Comparison of ENCODE assay signal across 7 cellular contexts in genomic region chr4:110198472-110199419, GRCh38. TPM values are rescaled to one million over a fixed set of nuclear protein-coding genes. Genes with fewer than 3 reads are reported as not detected.
DNase-seq lines count a peak whose midpoint lies in the region; FAIRE-seq and TF ChIP-seq lines count a peak whose summit lies in the region.

Gene ELOVL6, minus strand, starts transcription at chr4:110198615. Its CDS starts 280 bp downstream, at chr4:110198335.

- peak within 1 kb of the TSS; percentile 98 for H3K27ac Mint-ChIP-seq in nephron progenitor cell

- TF ChIP-seq CTCF in nephron progenitor cell (IDR thresholded peaks at IDR 0.05) (no peak), thyroid gland (IDR thresholded peaks at IDR 0.05) (no peak)

- no peaks in the 10 kb centered on the region for H3K9me3 ChIP-seq in thyroid gland

- intact Hi-C loops in thyroid gland (cut with DNase I) = no loop called here

- FAIRE-seq in GM12892 (lab: Jason Lieb, UNC) = peak; percentile 68

- H3K36me3 Mint-ChIP-seq in nephron progenitor cell (ENCODE audit: low read depth) = no peaks in the 10 kb centered on the region

- H3K27me3 ChIP-seq in thyroid gland = no peaks in the 10 kb centered on the region

- no peaks in the 10 kb centered on the region for H3K36me3 ChIP-seq in thyroid gland

- DNase-seq in GM12892 (ENCODE audit: insufficient read length) = peak; percentile 25
- DNase-seq in HT1080 (ENCODE audit: low read depth) = peak; percentile 82
- DNase-seq in OCI-M2 (lab: John Stamatoyannopoulos, UW; ENCODE audit: unreplicated experiment) = peak; percentile 29
- DNase-seq in activated naive CD4-positive, alpha-beta T cell treated with Interleukin-2 at 50 U/mL for 16 hours = peak; percentile 30
- peak; percentile 70 for DNase-seq in foreskin melanocyte
- DNase-seq in nephron progenitor cell = peak; percentile 78
- peak; percentile 38 to 49 for DNase-seq in thyroid gland

- peaks cover 61% of the 10 kb centered on the region for H3K4me1 Mint-ChIP-seq in nephron progenitor cell

- H3K27ac ChIP-seq in thyroid gland = peak within 1 kb of the TSS in 1 of 3 donors; percentile 74

- peak within 1 kb of the TSS; percentile 18 to 92 (median 76) for H3K4me3 ChIP-seq in thyroid gland (replicated peaks in 1 of 3)

- peaks cover 4 to 10% of the 10 kb centered on the region in 2 donors for H3K4me1 ChIP-seq in thyroid gland

- peak; percentile 47 for TF ChIP-seq POLR2A in GM12892 (IDR thresholded peaks at IDR 0.05; ENCODE audit: low read depth, low read length)
- no peak for TF ChIP-seq POLR2A in thyroid gland (IDR thresholded peaks at IDR 0.05)

- H3K4me3 Mint-ChIP-seq in nephron progenitor cell = peak within 1 kb of the TSS; percentile 99

- 3 to 4% methylated on average over 41 to 43 of the region's 45 CpGs for WGBS in thyroid gland, 2 donors

- no peaks in the 10 kb centered on the region for H3K9me3 Mint-ChIP-seq in nephron progenitor cell

- H3K27me3 Mint-ChIP-seq in nephron progenitor cell (ENCODE audit: low read depth, poor library complexity) = peaks cover 2% of the 10 kb centered on the region

RNA-seq across cellular contexts. Expression of gene ELOVL6, which starts in this region (rescaled TPM):
- polyA plus RNA-seq in GM12892 (2012; ENCODE audit: missing spikeins) = 6.1 TPM
- 7.2 and 25.6 TPM in 2 replicates for total RNA-seq in HT1080 (2014; rRNA removed; shearing (Covaris generic))
- 18.0 and 22.4 TPM in 2 replicates for polyA plus RNA-seq in HT1080 (2015; cell fraction: cytosol; rRNA removed)
- 19.9 and 21.6 TPM in 2 replicates for polyA plus RNA-seq in HT1080 (2015; cell fraction: nucleus; rRNA removed)
- total RNA-seq in thyroid gland = 1 to 10 TPM; 2.1 to 4.1 (median 3.3) TPM

Comparison
In these comparisons a context has a peak if more than half of its experiments do, and no peak if none do; other contexts are left out.
1. DNase-seq: peak in every context shown above with its lines; median percentile 82 in HT1080; 78 in nephron progenitor cell; 70 in foreskin melanocyte; 44 in thyroid gland; 30 in activated naive CD4-positive, alpha-beta T cell treated with Interleukin-2 at 50 U/mL for 16 hours; 29 in OCI-M2; 25 in GM12892.